21 cellular contexts compared by ENCODE assay signal in the genomic region with DNA sequence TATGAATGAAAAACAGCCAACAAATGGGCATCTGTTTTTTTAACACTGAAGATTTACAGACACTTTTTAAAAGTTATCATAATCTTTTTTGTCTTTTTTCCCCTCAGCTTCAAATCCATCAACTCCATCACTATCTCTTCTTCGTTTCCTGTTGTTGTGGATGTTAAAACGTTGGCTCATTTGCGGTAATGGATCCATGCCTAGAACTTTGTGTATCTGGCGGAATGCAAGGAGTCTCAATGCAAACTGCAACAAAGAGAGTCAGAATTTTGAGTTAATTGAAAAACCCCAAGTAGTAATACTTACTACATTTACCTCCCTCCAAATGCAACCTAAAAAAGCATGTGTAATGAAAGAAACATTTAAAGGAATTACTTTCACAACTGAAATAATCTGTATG. TPM values are rescaled to one million over a fixed set of nuclear protein-coding genes. Genes with fewer than 3 reads are reported as not detected.
A peak's percentile ranks its signal among the peaks of the same experiment; 100 is the strongest.
DNase-seq lines count a peak whose midpoint lies in the region; ATAC-seq and TF ChIP-seq lines count a peak whose summit lies in the region.
"Had no signal": no experiment of that assay in that cellular context is flagged by ENCODE, and none has a peak within 500 bp of the region (broad histone marks: within the 10 kb centered on the region; RNA-seq: fewer than 3 reads in every experiment).

No MANE protein-coding gene starts in this region.

- peaks cover 3% of the 10 kb centered on the region; the same call in 1 of the 2 replicates for H3K9me3 Mint-ChIP-seq in WTC11

- H3K27ac Mint-ChIP-seq in WTC11: peak overlapping the region; percentile 10; the same call in 1 of the 2 replicates

- H3K9me2 ChIP-seq in PC-3 (replicated peaks; ENCODE audit: low read length): no peaks in the 10 kb centered on the region

- H3K4me1 Mint-ChIP-seq in WTC11: peaks cover 19% of the 10 kb centered on the region

- intact Hi-C loops in Right ventricle myocardium superior (cut with DNase I): no loop called here
- intact Hi-C loops in right cardiac atrium (cut with DNase I): no loop called here
- intact Hi-C loops in PC-3 (cut with micrococcal nuclease): no loop called here

- POLR2A ChIA-PET in WTC11 (lab: Charles Lee) (no interaction called here), PC-3 (lab: Charles Lee; ENCODE audit: unreplicated experiment) (no interaction called here)

- H3K4me1 ChIP-seq in right cardiac atrium (ENCODE audit: control insufficient read depth, insufficient read depth, low read length) (no peaks in the 10 kb centered on the region), PC-3 (ENCODE audit: insufficient read depth, low read length) (no peaks in the 10 kb centered on the region)

- no peak for DNase-seq in Right ventricle myocardium superior
- no peak for DNase-seq in right cardiac atrium
- no peak for DNase-seq in WTC11 (ENCODE audit: low spot score)
- peak; percentile 83 for DNase-seq in fibroblast of pulmonary artery (ENCODE audit: low read depth)
- DNase-seq in pons (ENCODE audit: low spot score): peak; percentile 7
- DNase-seq in NCI-H1417 (lab: John Stamatoyannopoulos, UW): no peak
- DNase-seq in activated CD4-positive, CD25-positive, alpha-beta regulatory T cell (lab: John Stamatoyannopoulos, UW): no peak
- DNase-seq in PC-3: no peak
- DNase-seq: AML-193, GF-D8, IMR-90, NCI-H1105, NCI-H2029 treated with DMSO at 0.1 percent for 48 hours, NCI-H2171 treated with DMSO at 0.1 percent for 48 hours, NCI-H446 treated with DMSO at 0.1 percent for 48 hours, NCI-H526 treated with DMSO at 0.1 percent for 48 hours, PC-9, RPMI8226, SHP77 treated with DMSO at 0.1 percent for 48 hours had no signal

- H3F3A ChIP-seq in PC-3 (ENCODE audit: low read length, unreplicated experiment): no peaks in the 10 kb centered on the region

- peak; percentile 51 for ATAC-seq in Right ventricle myocardium superior (ENCODE audit: poor library complexity)
- ATAC-seq in right cardiac atrium: no peak
- no peak for ATAC-seq in WTC11
- no peak for ATAC-seq in PC-3

- no peak overlapping the region for H3K27ac ChIP-seq in right cardiac atrium (ENCODE audit: low read length)
- H3K27ac ChIP-seq in PC-3 (ENCODE audit: low read length): no peak overlapping the region
- H3K27ac ChIP-seq: C4-2B, KMS-11, PC-9 had no signal

- no peak overlapping the region for H3K4me2 ChIP-seq in PC-3 (ENCODE audit: low read length)
- H3K4me2 ChIP-seq: KMS-11, PC-9 had no signal

- H3K36me3 Mint-ChIP-seq in WTC11: peaks cover 36% of the 10 kb centered on the region

- no TSS peak for BruUV-seq in PC-3 (replicated peaks; lab: Mats Ljungman, UMichigan)

- no peak overlapping the region for H2AFZ ChIP-seq in PC-3 (ENCODE audit: low read length)
- H2AFZ ChIP-seq: PC-9 had no signal

- H3K27me3 Mint-ChIP-seq in WTC11 (ENCODE audit: low read depth): no peaks in the 10 kb centered on the region

- H4K20me1 ChIP-seq in PC-3 (ENCODE audit: low read length): no peaks in the 10 kb centered on the region

- no peak for TF ChIP-seq CTCF in WTC11 (IDR thresholded peaks at IDR 0.05)
- TF ChIP-seq CTCF in fibroblast of pulmonary artery (IDR thresholded peaks at IDR 0.05; ENCODE audit: low read length, missing control alignments): no peak
- TF ChIP-seq CTCF in PC-3 (conservative IDR thresholded peaks at IDR 0.05; ENCODE audit: low read depth, low read length): no peak

- H3K27me3 ChIP-seq in right cardiac atrium (ENCODE audit: control insufficient read depth, insufficient read depth): no peaks in the 10 kb centered on the region
- H3K27me3 ChIP-seq in PC-3 (ENCODE audit: low read length): no peaks in the 10 kb centered on the region

- no peak overlapping the region for H3K4me3 ChIP-seq in right cardiac atrium (ENCODE audit: low read length)
- no peak overlapping the region for H3K4me3 ChIP-seq in fibroblast of pulmonary artery (replicated peaks; ENCODE audit: low read depth, low read length)
- no peak overlapping the region for H3K4me3 ChIP-seq in PC-3 (ENCODE audit: low read length)
- H3K4me3 ChIP-seq: PC-9 had no signal

- WGBS in right cardiac atrium: 36% methylated on average over 4 of the region's 4 CpGs

- peaks cover 31% of the 10 kb centered on the region for H3K36me3 ChIP-seq in PC-3 (ENCODE audit: low read depth, low read length)

- H3K4me3 Mint-ChIP-seq in WTC11: no peak overlapping the region

- CTCF ChIA-PET in WTC11 (lab: Charles Lee) (no interaction called here), PC-3 (lab: Charles Lee) (no interaction called here)

- peaks cover 3% of the 10 kb centered on the region for H3K9me3 ChIP-seq in right cardiac atrium (ENCODE audit: control insufficient read depth, low read length)
- no peaks in the 10 kb centered on the region for H3K9me3 ChIP-seq in PC-3 (ENCODE audit: low read length)

- H3K9ac ChIP-seq in PC-3 (ENCODE audit: low read length): no peak overlapping the region
- H3K9ac ChIP-seq: KMS-11 had no signal

- no peaks in the 10 kb centered on the region for H3K79me2 ChIP-seq in PC-3 (ENCODE audit: low read length)

TF ChIP-seq in WTC11, 78 proteins besides CTCF, POLR2A, EP300 and RAD21:
- TF ChIP-seq ZNF396 (CRISPR knock-in tag; IDR thresholded peaks at IDR 0.05; ENCODE audit: borderline replicate concordance) (no peak), FOXP4 (CRISPR knock-in tag; IDR thresholded peaks at IDR 0.05) (no peak), ETV6 (CRISPR knock-in tag; IDR thresholded peaks at IDR 0.05) (no peak)

RNA-seq across cellular contexts. Expression of gene MTMR12, which starts 43.0 kb away (rescaled TPM):
- total RNA-seq in Right ventricle myocardium superior (14.6 TPM), right cardiac atrium (10 to 100 TPM; 19.1 to 28.1 (median 22.7) TPM), WTC11 (2021) (34.9 to 42.7 TPM (median 37.2 TPM) in 3 replicates), PC-3 (2014; rRNA removed) (14.5 and 16.0 TPM in 2 replicates)
- polyA plus RNA-seq in right cardiac atrium: 6.2 TPM

Comparison
In these comparisons a context has a peak if more than half of its experiments do, and no peak if none do; other contexts are left out.
1. DNase-seq: peak in fibroblast of pulmonary artery (single experiment) and pons (single experiment); none in Right ventricle myocardium superior (single experiment), right cardiac atrium (0 of 3), WTC11 (single experiment), NCI-H1417 (0 of 3), activated CD4-positive, CD25-positive, alpha-beta regulatory T cell (0 of 4) and PC-3 (single experiment).